12 cellular contexts compared by ENCODE assay signal in the genomic region with DNA sequence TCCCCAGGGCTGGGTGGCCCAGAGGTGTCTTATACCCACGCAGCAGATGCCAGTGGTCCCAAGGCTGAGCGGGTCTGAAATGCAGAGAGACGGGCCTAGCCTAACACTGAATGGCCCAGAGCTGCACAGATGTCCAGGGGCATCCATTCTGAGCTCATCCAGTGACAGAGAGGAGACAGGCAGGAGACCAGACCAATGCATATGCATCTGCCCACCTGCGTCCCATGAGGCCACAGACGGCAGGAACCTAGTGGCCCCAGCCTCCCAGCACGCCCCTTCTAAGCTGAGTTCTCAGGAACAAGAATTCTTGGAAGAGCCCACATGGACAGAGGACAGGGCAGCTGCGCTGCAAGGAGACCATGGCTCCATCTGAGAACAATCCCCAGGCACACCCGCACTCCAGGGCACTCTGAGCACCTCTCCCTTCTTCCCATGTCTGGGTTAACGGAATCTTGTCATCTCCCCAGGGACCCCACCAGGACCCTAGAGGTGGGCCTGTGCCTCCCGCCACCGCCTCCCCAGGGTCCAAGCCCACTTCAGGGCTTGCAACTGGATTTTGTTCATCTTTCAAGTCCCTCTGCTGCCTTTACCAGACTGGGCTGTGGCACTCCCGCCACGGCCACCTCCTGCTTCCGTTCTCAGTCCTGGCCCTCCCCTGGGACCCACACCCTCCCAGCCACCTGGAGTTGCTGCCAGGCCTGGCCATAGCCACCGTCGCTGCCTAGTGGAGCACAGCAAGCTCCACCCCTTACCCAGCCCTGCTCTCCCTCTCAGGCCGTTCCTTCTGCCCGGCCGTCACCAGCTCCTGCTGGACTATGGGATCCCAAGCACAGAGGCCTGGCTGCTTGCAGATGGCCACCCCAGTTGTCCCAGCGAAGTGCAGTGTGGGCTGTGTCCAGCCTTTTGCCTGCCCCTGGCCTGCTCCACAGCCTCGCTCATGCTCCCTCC. TPM values are rescaled to one million over a fixed set of nuclear protein-coding genes. Genes with fewer than 3 reads are reported as not detected.
DNase-seq lines count a peak whose midpoint lies in the region; ATAC-seq and TF ChIP-seq lines count a peak whose summit lies in the region.
"Had no signal": no experiment of that assay in that cellular context is flagged by ENCODE, and none has a peak within 500 bp of the region (broad histone marks: within the 10 kb centered on the region; RNA-seq: fewer than 3 reads in every experiment).

No MANE protein-coding gene starts in this region.

- CTCF ChIA-PET in HEK293T (lab: Yijun Ruan, JAX) (interaction anchor here (0.7 to 1.2 kb wide), 1 partner anchor 11 kb away, joined by 3 read pairs; no protein-coding TSS in a partner anchor), T-cell (lab: Charles Lee) (no interaction called here)

- no peak overlapping the region for H3K27ac Mint-ChIP-seq in activated CD4-positive, alpha-beta T cell treated with anti-CD3 and anti-CD28 coated beads, Interleukin-2, amount 10 ng/mL, durations not matched to agents 24 days and 14 days
- H3K27ac Mint-ChIP-seq in T-cell, result no peak overlapping the region

- peak overlapping the region; percentile 72 for H3K4me3 Mint-ChIP-seq in activated CD4-positive, alpha-beta T cell treated with anti-CD3 and anti-CD28 coated beads, Interleukin-2, amount 10 ng/mL, durations not matched to agents 24 days and 14 days
- peak overlapping the region in 2 of 3 donors; percentile 58 to 68 for H3K4me3 Mint-ChIP-seq in T-cell

- no peak for DNase-seq in activated CD4-positive, alpha-beta T cell treated with anti-CD3 and anti-CD28 coated beads, Interleukin-2, amount 10 ng/mL, durations not matched to agents 24 days and 14 days
- no peak for DNase-seq in activated CD4-positive, alpha-beta T cell treated with anti-CD3 and anti-CD28 coated beads, Interleukin-2, amount 50 U/mL, for 1 hour
- DNase-seq in HEK293T (ENCODE audit: extremely low spot score) (peak; percentile 12), T-cell (peak in 1 of 34 experiments; percentile 20), retina (peak; percentile 22), KG1 (lab: John Stamatoyannopoulos, UW) (no peak), foreskin melanocyte (no peak), T1000 (lab: John Stamatoyannopoulos, UW) (no peak)
- DNase-seq: NCI-H2081 treated with DMSO at 0.1 percent for 48 hours; stimulated activated CD4-positive, alpha-beta T cell treated with anti-CD3 and anti-CD28 coated beads, Interleukin-4, amount 100 ng/mL, for 24 hours had no signal

- peaks cover 8% of the 10 kb centered on the region for H3K4me1 Mint-ChIP-seq in activated CD4-positive, alpha-beta T cell treated with anti-CD3 and anti-CD28 coated beads, Interleukin-2, amount 10 ng/mL, durations not matched to agents 24 days and 14 days
- peaks cover 6 to 23% (median 9%) of the 10 kb centered on the region in 3 donors for H3K4me1 Mint-ChIP-seq in T-cell

- no peaks in the 10 kb centered on the region for H3K36me3 Mint-ChIP-seq in activated CD4-positive, alpha-beta T cell treated with anti-CD3 and anti-CD28 coated beads, Interleukin-2, amount 10 ng/mL, durations not matched to agents 24 days and 14 days (ENCODE audit: low read depth)
- no peaks in the 10 kb centered on the region for H3K36me3 Mint-ChIP-seq in T-cell

- no peak for ATAC-seq in T-cell (replicated peaks in 1 of 4)

- peaks cover 40% of the 10 kb centered on the region for H3K27me3 Mint-ChIP-seq in activated CD4-positive, alpha-beta T cell treated with anti-CD3 and anti-CD28 coated beads, Interleukin-2, amount 10 ng/mL, durations not matched to agents 24 days and 14 days
- peaks cover 33 to 57% of the 10 kb centered on the region in 2 donors for H3K27me3 Mint-ChIP-seq in T-cell

- POLR2A ChIA-PET in HEK293T (lab: Yijun Ruan, JAX), result interaction anchor here (1.0 to 1.4 kb wide), 2 partner anchors 11 to 155 kb away, joined by 3 read pairs; partner anchors contain the start of gene IBA57
- POLR2A ChIA-PET in T-cell (lab: Charles Lee), result no interaction called here

- no peaks in the 10 kb centered on the region for H3K9me3 Mint-ChIP-seq in activated CD4-positive, alpha-beta T cell treated with anti-CD3 and anti-CD28 coated beads, Interleukin-2, amount 10 ng/mL, durations not matched to agents 24 days and 14 days
- H3K9me3 Mint-ChIP-seq in T-cell, result no peaks in the 10 kb centered on the region

- intact Hi-C loops in activated CD4-positive, alpha-beta T cell treated with anti-CD3 and anti-CD28 coated beads, Interleukin-2, amount 10 ng/mL, durations not matched to agents 24 days and 14 days (cut with micrococcal nuclease), result loop anchor here (5.0 kb wide), 1 partner anchor 1422 kb away; the partner anchor contains the start of gene ACTA1

TF ChIP-seq in HEK293T, 16 proteins besides CTCF, POLR2A, EP300 and RAD21:
- no peak for TF ChIP-seq CTBP1 (IDR thresholded peaks at IDR 0.05; ENCODE audit: borderline replicate concordance)
- no peak for TF ChIP-seq FOXA1 (IDR thresholded peaks at IDR 0.05)
- TF ChIP-seq TARDBP (IDR thresholded peaks at IDR 0.05), result no peak
- no peak for TF ChIP-seq FOXM1 (IDR thresholded peaks at IDR 0.05; ENCODE audit: borderline replicate concordance)
- no peak for TF ChIP-seq ARNT (IDR thresholded peaks at IDR 0.05)
- TF ChIP-seq PKNOX1 (IDR thresholded peaks at IDR 0.05), result no peak

RNA-seq across cellular contexts. Expression of gene WNT3A, which starts 3.3 kb away (rescaled TPM):
- not detected in 2 replicates for total RNA-seq in activated CD4-positive, alpha-beta T cell treated with anti-CD3 and anti-CD28 coated beads, Interleukin-2, amount 10 ng/mL, durations not matched to agents 24 days and 14 days
- under 1 TPM in 2 of 5 donors, not detected in 3; 0.10 to 0.28 TPM for total RNA-seq in T-cell
- total RNA-seq: fibroblast of villous mesenchyme, urinary bladder had no signal

Comparison
In these comparisons a context has a peak if more than half of its experiments do, and no peak if none do; other contexts are left out.
1. DNase-seq: peak in HEK293T (single experiment) and retina (single experiment); none in activated CD4-positive, alpha-beta T cell treated with anti-CD3 and anti-CD28 coated beads, Interleukin-2, amount 10 ng/mL, durations not matched to agents 24 days and 14 days (single experiment), activated CD4-positive, alpha-beta T cell treated with anti-CD3 and anti-CD28 coated beads, Interleukin-2, amount 50 U/mL, for 1 hour (single experiment), KG1 (single experiment), foreskin melanocyte (single experiment) and T1000 (single experiment).